19 cellular contexts compared by ENCODE assay signal in the genomic region with DNA sequence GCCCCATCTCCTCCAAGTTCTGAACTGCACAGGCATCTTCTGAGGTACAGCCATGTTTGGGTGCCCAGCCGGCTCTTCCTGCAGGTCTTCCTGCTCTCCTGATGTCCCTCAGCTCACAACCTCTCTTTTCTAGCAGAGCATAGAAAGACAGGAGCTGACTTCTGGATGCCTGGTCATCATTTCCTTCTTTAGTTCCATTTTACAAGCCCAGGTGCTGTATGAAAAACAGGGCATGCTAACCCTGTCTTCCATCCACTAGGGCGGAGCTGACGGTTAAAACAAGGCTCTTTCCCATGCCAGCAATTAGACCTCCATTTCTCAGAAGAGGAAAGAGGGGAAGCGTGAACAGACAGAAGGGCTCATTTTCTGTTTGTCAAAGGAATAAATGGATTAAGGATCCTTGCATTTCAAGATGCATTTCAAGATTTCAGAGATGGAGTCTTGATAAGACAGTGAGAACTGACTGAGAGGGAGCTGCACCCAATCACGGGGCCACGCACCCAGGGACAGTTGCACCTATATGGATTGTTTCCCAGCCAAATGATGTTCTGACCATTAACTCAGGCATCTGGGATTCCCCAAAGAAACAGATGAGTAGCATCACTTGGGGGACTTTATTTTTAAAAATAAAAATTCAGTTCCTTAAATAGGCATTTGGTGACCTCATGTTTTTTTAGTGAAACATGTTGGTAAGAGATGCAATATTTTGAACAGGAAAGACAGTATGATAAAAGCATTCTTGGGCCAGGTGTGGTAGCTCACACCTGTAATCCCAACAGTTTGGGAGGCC.
"Had no signal": no experiment of that assay in that cellular context is flagged by ENCODE, and none has a peak within 500 bp of the region (broad histone marks: within the 10 kb centered on the region; RNA-seq: fewer than 3 reads in every experiment).

No MANE protein-coding gene starts in this region.

- H3K36me3 ChIP-seq: esophagus squamous epithelium, left ventricle myocardium inferior, upper lobe of right lung had no signal

- H3K4me3 Mint-ChIP-seq: activated CD8-positive, alpha-beta T cell treated with anti-CD3 and anti-CD28 coated beads, Interleukin-2, amount 10 ng/mL, durations not matched to agents 7 days and 5 days; activated naive CD8-positive, alpha-beta T cell; nephron; WTC11 had no signal

- ATAC-seq: activated CD8-positive, alpha-beta T cell treated with anti-CD3 and anti-CD28 coated beads, Interleukin-2, amount 10 ng/mL, durations not matched to agents 7 days and 5 days; upper lobe of right lung; WTC11 had no signal

- DNase-seq: activated CD4-positive, alpha-beta T cell treated with anti-CD3 and anti-CD28 coated beads for 4 hours; activated CD8-positive, alpha-beta memory T cell treated with anti-CD3 and anti-CD28 coated beads, Interleukin-2, amount 50 U/mL, for 4 hours; activated CD8-positive, alpha-beta T cell treated with anti-CD3 and anti-CD28 coated beads, Interleukin-2, amount 10 ng/mL, durations not matched to agents 7 days and 5 days; activated gamma-delta T cell treated with Interleukin-2 at 50 U/mL for 16 hours; activated T-cell treated with anti-CD3 and anti-CD28 coated beads, Interleukin-2, amount 50 U/mL, for 48 hours; amniotic stem cell; esophagus squamous epithelium; hippocampal formation; left ventricle myocardium inferior; mesendoderm; nucleus accumbens; stimulated activated CD4-positive, alpha-beta T cell treated with anti-CD3 and anti-CD28 coated beads, Interleukin-2, amount 100 ng/mL, for 48 hours; stimulated activated naive CD4-positive, alpha-beta T cell treated with Interleukin-2 at 50 U/mL for 16 hours; substantia nigra; upper lobe of right lung had no signal

- H3K4me3 ChIP-seq: esophagus squamous epithelium, left ventricle myocardium inferior, upper lobe of right lung had no signal

- H3K27ac ChIP-seq: esophagus squamous epithelium, left ventricle myocardium inferior, upper lobe of right lung had no signal

- H3K9me3 Mint-ChIP-seq: nephron had no signal

- H3K27me3 ChIP-seq: esophagus squamous epithelium, upper lobe of right lung had no signal

- H3K36me3 Mint-ChIP-seq: activated naive CD8-positive, alpha-beta T cell; WTC11 had no signal

- H3K27ac Mint-ChIP-seq: activated CD8-positive, alpha-beta T cell treated with anti-CD3 and anti-CD28 coated beads, Interleukin-2, amount 10 ng/mL, durations not matched to agents 7 days and 5 days; nephron; WTC11 had no signal

- H3K9me3 ChIP-seq: esophagus squamous epithelium, left ventricle myocardium inferior, upper lobe of right lung had no signal

- FAIRE-seq: TTC549 had no signal
